18 cellular contexts compared by ENCODE assay signal in genomic region chr2:232884549-232885263, GRCh38.
"Had no signal": no experiment of that assay in that cellular context is flagged by ENCODE, and none has a peak within 500 bp of the region (broad histone marks: within the 10 kb centered on the region; RNA-seq: fewer than 3 reads in every experiment).

No MANE protein-coding gene starts in this region.

- H3K4me3 Mint-ChIP-seq: activated CD8-positive, alpha-beta T cell treated with anti-CD3 and anti-CD28 coated beads for 36 hours; activated T-cell treated with anti-CD3 and anti-CD28 coated beads, Interleukin-2, amount 50 U/mL, for 72 hours; memory B cell; neural crest cell; stimulated activated naive B cell treated with anti-CD40 and anti-IgM and Interleukin-4, amounts not matched to agents 10 μg/mL and 1 μg/mL and 100 μg/mL, for 72 hours had no signal

- H3K4me3 ChIP-seq: cardiac muscle cell, coronary artery, gastroesophageal sphincter, right lobe of liver, transverse colon had no signal

- H3K27ac ChIP-seq: cardiac muscle cell, coronary artery, epithelial cell of prostate, gastroesophageal sphincter, right lobe of liver, transverse colon had no signal

- H3K27ac Mint-ChIP-seq: activated CD8-positive, alpha-beta T cell treated with anti-CD3 and anti-CD28 coated beads for 36 hours; activated T-cell treated with anti-CD3 and anti-CD28 coated beads, Interleukin-2, amount 50 U/mL, for 72 hours; memory B cell; stimulated activated naive B cell treated with anti-CD40 and anti-IgM and Interleukin-4, amounts not matched to agents 10 μg/mL and 1 μg/mL and 100 μg/mL, for 72 hours had no signal

- H3K36me3 ChIP-seq: cardiac muscle cell, gastroesophageal sphincter, transverse colon had no signal

- H3K9me3 Mint-ChIP-seq: activated CD8-positive, alpha-beta T cell treated with anti-CD3 and anti-CD28 coated beads for 36 hours; activated T-cell treated with anti-CD3 and anti-CD28 coated beads, Interleukin-2, amount 50 U/mL, for 72 hours; memory B cell; neural crest cell; stimulated activated naive B cell treated with anti-CD40 and anti-IgM and Interleukin-4, amounts not matched to agents 10 μg/mL and 1 μg/mL and 100 μg/mL, for 72 hours had no signal

- H3K27me3 ChIP-seq: cardiac muscle cell, right lobe of liver, transverse colon had no signal

- H3K9me3 ChIP-seq: gastroesophageal sphincter, right lobe of liver, transverse colon had no signal

- H3K4me1 ChIP-seq: gastroesophageal sphincter, right lobe of liver, transverse colon had no signal

- H3K36me3 Mint-ChIP-seq: memory B cell had no signal

- H3K27me3 Mint-ChIP-seq: activated CD8-positive, alpha-beta T cell treated with anti-CD3 and anti-CD28 coated beads for 36 hours had no signal

- ATAC-seq: activated CD4-positive, CD25-positive, alpha-beta regulatory T cell treated with anti-CD3 and anti-CD28 coated beads, Interleukin-2, amount 50 U/mL, for 24 hours; activated CD8-positive, alpha-beta T cell treated with anti-CD3 and anti-CD28 coated beads for 36 hours; activated T-cell treated with anti-CD3 and anti-CD28 coated beads, Interleukin-2, amount 50 U/mL, for 72 hours; gastroesophageal sphincter; right lobe of liver; stimulated activated naive B cell treated with anti-CD40 and anti-IgM and Interleukin-4, amounts not matched to agents 10 μg/mL and 1 μg/mL and 100 μg/mL, for 72 hours had no signal

- H3K4me1 Mint-ChIP-seq: stimulated activated naive B cell treated with anti-CD40 and anti-IgM and Interleukin-4, amounts not matched to agents 10 μg/mL and 1 μg/mL and 100 μg/mL, for 72 hours had no signal

- DNase-seq: activated CD8-positive, alpha-beta memory T cell treated with anti-CD3 and anti-CD28 coated beads, Interleukin-2, amount 50 U/mL, for 4 hours; activated CD8-positive, alpha-beta T cell treated with anti-CD3 and anti-CD28 coated beads for 36 hours; activated naive CD4-positive, alpha-beta T cell; activated T-cell treated with anti-CD3 and anti-CD28 coated beads, Interleukin-2, amount 50 U/mL, for 72 hours; effector CD8-positive, alpha-beta T cell; hippocampal formation; stimulated activated CD4-positive, alpha-beta T cell treated with anti-CD3 and anti-CD28 coated beads, Interleukin-2, amount 100 ng/mL, for 24 hours; stimulated activated naive B cell treated with anti-CD40 and anti-IgM and Interleukin-4, amounts not matched to agents 10 μg/mL and 1 μg/mL and 100 μg/mL, for 72 hours; T-helper 2 cell; transverse colon had no signal
